Comparison of ENCODE assay signal across 9 cellular contexts in genomic region chr5:180808461-180809000, GRCh38. TPM values are rescaled to one million over a fixed set of nuclear protein-coding genes. Genes with fewer than 3 reads are reported as not detected.
DNase-seq lines count a peak whose midpoint lies in the region; FAIRE-seq and TF ChIP-seq lines count a peak whose summit lies in the region.
"Had no signal": no experiment of that assay in that cellular context is flagged by ENCODE, and none has a peak within 500 bp of the region (broad histone marks: within the 10 kb centered on the region; RNA-seq: fewer than 3 reads in every experiment).

No MANE protein-coding gene starts in this region.

- H3K27ac Mint-ChIP-seq in nephron progenitor cell: peak overlapping the region; percentile 92

- no peak for TF ChIP-seq POLR2A in H54 (IDR thresholded peaks at IDR 0.05; ENCODE audit: low read depth, low read length)

- peaks cover 13% of the 10 kb centered on the region for H3K36me3 Mint-ChIP-seq in nephron progenitor cell (ENCODE audit: low read depth)

- H2AFZ ChIP-seq in Loucy (ENCODE audit: low read length): no peak overlapping the region

- no peaks in the 10 kb centered on the region for H3K9me3 Mint-ChIP-seq in nephron progenitor cell

- H3K4me1 Mint-ChIP-seq in nephron progenitor cell: peaks cover 88% of the 10 kb centered on the region

- H3K4me3 ChIP-seq in BE2C (ENCODE audit: low read depth, low read length) (peak overlapping the region; percentile 11), Loucy (ENCODE audit: low read length, poor library complexity, severe bottlenecking) (peak overlapping the region; percentile 95), choroid plexus epithelial cell (ENCODE audit: low read depth, low read length) (peak overlapping the region; percentile 95)

- no peak for DNase-seq in BE2C
- DNase-seq in choroid plexus epithelial cell (ENCODE audit: low read depth): no peak
- no peak for DNase-seq in nephron progenitor cell
- DNase-seq in H54 (ENCODE audit: insufficient read length, low spot score): no peak
- no peak for DNase-seq in SHP77 (lab: John Stamatoyannopoulos, UW)
- no peak for DNase-seq in anterior cingulate cortex (lab: John Stamatoyannopoulos, UW)
- no peak for DNase-seq in DMS153 treated with DMSO at 0.1 percent for 48 hours (lab: John Stamatoyannopoulos, UW; ENCODE audit: unreplicated experiment)

- peaks cover 9% of the 10 kb centered on the region; the same call in 1 of the 2 replicates for H3K4me1 ChIP-seq in BE2C
- H3K4me1 ChIP-seq in Loucy (ENCODE audit: insufficient read depth, low read length, poor library complexity, severe bottlenecking): peaks cover 39% of the 10 kb centered on the region

- H3K36me3 ChIP-seq in BE2C (no peaks in the 10 kb centered on the region), Loucy (ENCODE audit: insufficient read depth, low read length) (no peaks in the 10 kb centered on the region)

- no peaks in the 10 kb centered on the region for H3F3A ChIP-seq in Loucy (ENCODE audit: low read depth)

- H3K27me3 Mint-ChIP-seq in nephron progenitor cell (ENCODE audit: low read depth, poor library complexity): peaks cover 2% of the 10 kb centered on the region

- peak overlapping the region; percentile 87 for H3K9ac ChIP-seq in Loucy (ENCODE audit: low read depth, low read length, poor library complexity, severe bottlenecking)

- peaks cover 57% of the 10 kb centered on the region for H3K79me2 ChIP-seq in Loucy (ENCODE audit: insufficient read depth, low read length)

- H3K4me2 ChIP-seq in Loucy (ENCODE audit: low read depth, low read length, poor library complexity, severe bottlenecking): peak overlapping the region; percentile 93

- H4K20me1 ChIP-seq in Loucy (ENCODE audit: insufficient read depth, low read length, poor library complexity, severe bottlenecking): no peaks in the 10 kb centered on the region

- no peaks in the 10 kb centered on the region for H3K9me2 ChIP-seq in Loucy (replicated peaks; ENCODE audit: low read depth, low read length)

- H3K9me3 ChIP-seq in BE2C (no peaks in the 10 kb centered on the region), Loucy (ENCODE audit: insufficient read depth, low read depth, low read length) (no peaks in the 10 kb centered on the region)
- H3K9me3 ChIP-seq: mucosa of descending colon had no signal

- H3K27me3 ChIP-seq in BE2C (no peaks in the 10 kb centered on the region), Loucy (ENCODE audit: insufficient read depth, low read length, poor library complexity, severe bottlenecking) (no peaks in the 10 kb centered on the region)

- TF ChIP-seq CTCF in BE2C (IDR thresholded peaks at IDR 0.05; ENCODE audit: low read depth, low read length): no peak
- TF ChIP-seq CTCF in Loucy (conservative IDR thresholded peaks at IDR 0.05; ENCODE audit: low read length): no peak
- TF ChIP-seq CTCF in choroid plexus epithelial cell (conservative IDR thresholded peaks at IDR 0.05; ENCODE audit: low read depth, low read length): no peak
- TF ChIP-seq CTCF in nephron progenitor cell (IDR thresholded peaks at IDR 0.05): no peak

- FAIRE-seq in H54 (lab: Jason Lieb, UNC): no peak

- peak overlapping the region; percentile 87 for H3K4me3 Mint-ChIP-seq in nephron progenitor cell

RNA-seq across cellular contexts. Expression of gene MGAT1, which starts 5.9 kb away (rescaled TPM):
- 120 TPM for polyA plus RNA-seq in BE2C (2012; ENCODE audit: insufficient read depth, insufficient read length, low read depth)

RNA-seq across cellular contexts. Expression of gene ZFP62, which starts 52.5 kb away (rescaled TPM):
- 44.8 TPM for polyA plus RNA-seq in BE2C (2012; ENCODE audit: insufficient read depth, insufficient read length, low read depth)

Comparison
In these comparisons a context has a peak if more than half of its experiments do, and no peak if none do; other contexts are left out.
1. H3K4me3 ChIP-seq: peak in every context shown above with its lines; median percentile 95 in Loucy; 95 in choroid plexus epithelial cell; 11 in BE2C.